Comparison of ENCODE assay signal across 1 cellular context in genomic region chr1:41354956-41355355, GRCh38.
TF ChIP-seq lines count a peak whose summit lies in the region.

No MANE protein-coding gene starts in this region.

TF ChIP-seq in HepG2, 621 proteins besides CTCF, POLR2A, EP300 and RAD21:
- no peak for TF ChIP-seq AKNA (CRISPR knock-in tag; IDR thresholded peaks at IDR 0.05; ENCODE audit: borderline replicate concordance)
- TF ChIP-seq REST (IDR thresholded peaks at IDR 0.05; ENCODE audit: borderline replicate concordance in 1 of 2, low read depth in 1 of 2, low read length in 2 of 2): no peak
- no peak for TF ChIP-seq ZNF879 (CRISPR knock-in tag; IDR thresholded peaks at IDR 0.05)
- TF ChIP-seq CHD4 (IDR thresholded peaks at IDR 0.05; ENCODE audit: borderline replicate concordance, low read length): no peak
- TF ChIP-seq ZNF710 (CRISPR knock-in tag; IDR thresholded peaks at IDR 0.05; ENCODE audit: borderline replicate concordance): no peak
- no peak for TF ChIP-seq DZIP1 (CRISPR knock-in tag; IDR thresholded peaks at IDR 0.05)
- TF ChIP-seq ZNF713 (CRISPR knock-in tag; IDR thresholded peaks at IDR 0.05): no peak
- TF ChIP-seq ZNF781 (CRISPR knock-in tag; IDR thresholded peaks at IDR 0.05; ENCODE audit: borderline replicate concordance, not compliant biosample characterization): no peak
- no peak for TF ChIP-seq DBP (CRISPR knock-in tag; IDR thresholded peaks at IDR 0.05; ENCODE audit: not compliant biosample characterization)
- TF ChIP-seq ZBTB1 (CRISPR knock-in tag; IDR thresholded peaks at IDR 0.05; ENCODE audit: borderline replicate concordance): no peak
- no peak for TF ChIP-seq MTF1 (CRISPR knock-in tag; IDR thresholded peaks at IDR 0.05)
- no peak for TF ChIP-seq SMYD3 (CRISPR knock-in tag; IDR thresholded peaks at IDR 0.05)
- no peak for TF ChIP-seq EEA1 (CRISPR knock-in tag; IDR thresholded peaks at IDR 0.05; ENCODE audit: borderline replicate concordance)
- no peak for TF ChIP-seq ZNF784 (CRISPR knock-in tag; IDR thresholded peaks at IDR 0.05; ENCODE audit: borderline replicate concordance)
- TF ChIP-seq E2F2 (CRISPR knock-in tag; IDR thresholded peaks at IDR 0.05; ENCODE audit: borderline replicate concordance): no peak
- no peak for TF ChIP-seq POLR2AphosphoS5 (IDR thresholded peaks at IDR 0.05; ENCODE audit: low read depth, low read length)
- TF ChIP-seq GTF2F1 (IDR thresholded peaks at IDR 0.05; ENCODE audit: low read length): no peak
- no peak for TF ChIP-seq PHF20 (CRISPR knock-in tag; IDR thresholded peaks at IDR 0.05)
- TF ChIP-seq HNRNPL (IDR thresholded peaks at IDR 0.05; ENCODE audit: low read depth, low read length): no peak
TF ChIP-seq in HepG2: peak in this region for 0.
